1 cellular context compared by ENCODE assay signal in genomic region chr17:7306911-7307685, GRCh38.
TF ChIP-seq lines count a peak whose summit lies in the region.

TSS of gene EIF5A (plus strand) at chr17:7307628. CDS start at chr17:7309636, 2,008 bp downstream.

TF ChIP-seq in HEK293, 187 proteins besides CTCF, POLR2A, EP300 and RAD21 (continued from another document):
- TF ChIP-seq ZBTB10 (tag by site-specific recombination; IDR thresholded peaks at IDR 0.05) (peak; percentile 7; the same call in 1 of the 2 replicates), ZNF223 (tag by site-specific recombination; IDR thresholded peaks at IDR 0.05) (no peak), ZNF623 (tag by site-specific recombination; IDR thresholded peaks at IDR 0.05) (no peak), HOXA7 (CRISPR knock-in tag; IDR thresholded peaks at IDR 0.05; ENCODE audit: borderline replicate concordance) (no peak), ZNF391 (tag by site-specific recombination; IDR thresholded peaks at IDR 0.05; ENCODE audit: borderline replicate concordance, low read depth) (no peak), KLF8 (tag by site-specific recombination; IDR thresholded peaks at IDR 0.05) (peak; percentile 15), SP2 (tag by site-specific recombination; IDR thresholded peaks at IDR 0.05) (peak; percentile 91), ZBTB20 (tag by site-specific recombination; IDR thresholded peaks at IDR 0.05) (peak; percentile 51; the same call in 1 of the 2 replicates), PRDM10 (tag by site-specific recombination; IDR thresholded peaks at IDR 0.05) (peak; percentile 57), KLF1 (tag by site-specific recombination; IDR thresholded peaks at IDR 0.05) (peak; percentile 31)
